In the genomic region with DNA sequence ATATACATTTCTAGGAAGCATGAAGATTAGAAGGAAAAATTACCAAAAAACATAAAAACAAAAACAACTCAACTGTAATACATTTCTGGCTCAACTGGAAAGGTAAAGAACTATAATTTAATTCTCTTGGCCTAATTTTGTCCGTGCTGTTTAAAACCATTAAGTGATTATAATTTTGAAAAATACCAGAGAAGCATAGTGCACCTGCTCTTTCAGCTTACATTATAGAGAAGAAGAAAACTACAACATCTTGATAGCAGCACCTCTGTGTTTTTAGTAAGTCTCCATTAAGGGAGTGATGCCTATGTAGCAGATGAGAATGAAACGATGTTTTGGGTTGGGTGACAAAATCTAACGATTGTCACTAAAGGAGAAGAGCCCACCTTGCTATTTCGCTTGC, we compare ENCODE assay signal across 23 cellular contexts.
"Had no signal": no experiment of that assay in that cellular context is flagged by ENCODE, and none has a peak within 500 bp of the region (broad histone marks: within the 10 kb centered on the region; RNA-seq: fewer than 3 reads in every experiment).

No MANE protein-coding gene starts in this region.

- H3K4me1 ChIP-seq: foreskin keratinocyte, heart right ventricle, left lung, lower lobe of right lung had no signal

- H3K4me3 Mint-ChIP-seq: endodermal cell; mesothelial cell of epicardium; naive B cell; naive thymus-derived CD8-positive, alpha-beta T cell had no signal

- ATAC-seq: esophagus mucosa; foreskin keratinocyte; heart right ventricle; left cardiac atrium; left lung; left ventricle myocardium superior; lower lobe of right lung; mucosa of descending colon; naive thymus-derived CD8-positive, alpha-beta T cell had no signal

- H3K27ac Mint-ChIP-seq: endodermal cell; mesothelial cell of epicardium; naive B cell; naive thymus-derived CD8-positive, alpha-beta T cell had no signal

- H3K36me3 Mint-ChIP-seq: mesothelial cell of epicardium, naive B cell had no signal

- H3K4me3 ChIP-seq: coronary artery, dorsolateral prefrontal cortex, heart right ventricle, left lung, lower lobe of right lung, mucosa of descending colon had no signal

- H3K36me3 ChIP-seq: heart right ventricle, left lung, lower lobe of right lung had no signal

- DNase-seq: dermis blood vessel endothelial cell; dorsolateral prefrontal cortex; effector CD4-positive, alpha-beta T cell; effector memory CD4-positive, alpha-beta T cell; endodermal cell; erythroblast; foreskin keratinocyte; glutamatergic neuron; head of caudate nucleus; heart right ventricle; hippocampal formation; left cardiac atrium; left lung; left ventricle myocardium superior; lower lobe of right lung; mesenchymal stem cell; mucosa of descending colon; naive B cell; naive thymus-derived CD8-positive, alpha-beta T cell had no signal

- H3K9me3 Mint-ChIP-seq: mesothelial cell of epicardium, naive B cell had no signal

- H3K27me3 ChIP-seq: dorsolateral prefrontal cortex, heart right ventricle, left lung had no signal

- H3K27ac ChIP-seq: coronary artery, dorsolateral prefrontal cortex, epithelial cell of prostate, foreskin keratinocyte, heart right ventricle, left lung, lower lobe of right lung had no signal

- H3K9me3 ChIP-seq: heart right ventricle, left lung, lower lobe of right lung, mucosa of descending colon had no signal

- H3K27me3 Mint-ChIP-seq: naive B cell had no signal
